In genomic region chr1:30715216-30715615, GRCh38 we compare ENCODE assay signal across 11 cellular contexts. TPM values are rescaled to one million over a fixed set of nuclear protein-coding genes. Genes with fewer than 3 reads are reported as not detected.
A peak's percentile ranks its signal among the peaks of the same experiment; 100 is the strongest.
DNase-seq lines count a peak whose midpoint lies in the region; TF ChIP-seq lines count a peak whose summit lies in the region.
"Had no signal": no experiment of that assay in that cellular context is flagged by ENCODE, and none has a peak within 500 bp of the region (broad histone marks: within the 10 kb centered on the region; RNA-seq: fewer than 3 reads in every experiment).

No MANE protein-coding gene starts in this region.

- no peak for TF ChIP-seq EP300 in esophagus muscularis mucosa (IDR thresholded peaks at IDR 0.05)

- TF ChIP-seq CTCF in mammary epithelial cell (conservative IDR thresholded peaks at IDR 0.05 in 1 of 2, IDR thresholded peaks at IDR 0.05 in 1 of 2; ENCODE audit: extremely low read depth in 1 of 2, insufficient read depth in 1 of 2, low read depth in 1 of 2, low read length in 2 of 2) (peak; percentile 54 to 66), osteocyte (IDR thresholded peaks at IDR 0.05) (peak; percentile 43), esophagus muscularis mucosa (IDR thresholded peaks at IDR 0.05) (peak in 1 of 3 experiments; percentile 21)

- no peaks in the 10 kb centered on the region for H3K79me2 ChIP-seq in mammary epithelial cell (ENCODE audit: insufficient read depth, low read length)

- peaks cover 10% of the 10 kb centered on the region for H3K4me1 Mint-ChIP-seq in osteocyte (ENCODE audit: unreplicated experiment)

- H3K9me3 ChIP-seq in mammary epithelial cell (replicated peaks; ENCODE audit: insufficient read depth, low read length) = peaks cover 8% of the 10 kb centered on the region
- peaks cover 0 to 4% (median 0%) of the 10 kb centered on the region in 4 donors for H3K9me3 ChIP-seq in esophagus muscularis mucosa
- H3K9me3 ChIP-seq: tibial artery had no signal

- peaks cover 20% of the 10 kb centered on the region for H3K4me1 ChIP-seq in mammary epithelial cell (ENCODE audit: insufficient read depth, low read length)
- H3K4me1 ChIP-seq in esophagus muscularis mucosa = peaks cover 10 to 22% (median 17%) of the 10 kb centered on the region in 4 donors

- H2AFZ ChIP-seq in mammary epithelial cell (ENCODE audit: low read depth, low read length) = no peak overlapping the region

- H3K4me3 ChIP-seq in mammary epithelial cell (replicated peaks in 1 of 3; ENCODE audit: insufficient read depth in 1 of 3, low read depth in 2 of 3, low read length in 3 of 3) = no peak overlapping the region
- no peak overlapping the region for H3K4me3 ChIP-seq in esophagus muscularis mucosa
- H3K4me3 ChIP-seq: BLaER1, tibial artery had no signal

- intact Hi-C loops in mammary epithelial cell (cut with micrococcal nuclease) = no loop called here
- intact Hi-C loops in esophagus muscularis mucosa (cut with DNase I) = no loop called here

- peak; percentile 48 to 57 for DNase-seq in activated CD4-positive, alpha-beta T cell treated with anti-CD3 and anti-CD28 coated beads, Interleukin-2, amount 50 U/mL, for 48 hours
- no peak for DNase-seq in activated CD4-positive, alpha-beta T cell treated with anti-CD3 and anti-CD28 coated beads for 1 hour
- DNase-seq in HT-29 (ENCODE audit: low spot score) = peak; percentile 42
- DNase-seq in mammary epithelial cell = no peak
- no peak for DNase-seq in osteocyte (ENCODE audit: extremely low spot score, unreplicated experiment)
- no peak for DNase-seq in esophagus muscularis mucosa (ENCODE audit: extremely low spot score)
- no peak for DNase-seq in KG1 (lab: John Stamatoyannopoulos, UW)
- DNase-seq in effector CD4-positive, alpha-beta T cell = no peak
- DNase-seq: NCI-H1436, tibial artery had no signal

- H3K27me3 ChIP-seq in mammary epithelial cell (ENCODE audit: insufficient read depth, low read length) (no peaks in the 10 kb centered on the region), esophagus muscularis mucosa (no peaks in the 10 kb centered on the region)
- H3K27me3 ChIP-seq: BLaER1, tibial artery had no signal

- no TSS peak for BruUV-seq in mammary epithelial cell (replicated peaks; lab: Mats Ljungman, UMichigan)

- H3K27me3 Mint-ChIP-seq in osteocyte (ENCODE audit: unreplicated experiment) = peaks cover 10% of the 10 kb centered on the region

- no peaks in the 10 kb centered on the region for H4K20me1 ChIP-seq in mammary epithelial cell (ENCODE audit: insufficient read depth, low read length)

- in situ Hi-C loops in mammary epithelial cell (cut with MboI; ENCODE audit: low sequenced_read_pairs in 2 of 2) = loop anchor here (5.0 to 25.0 kb wide), 7 partner anchors 62 to 1480 kb away; partner anchors contain the start of genes MECR (in 2 of the 2) and PTPRU (in 2 of the 2)

- H3K9ac ChIP-seq in mammary epithelial cell (ENCODE audit: insufficient read depth, low read length) = no peak overlapping the region
- H3K9ac ChIP-seq: BLaER1 had no signal

- dilution Hi-C loops in mammary epithelial cell (cut with HindIII; ENCODE audit: low sequenced_read_pairs) = loop anchor here (5.0 kb wide), 1 partner anchor 58 kb away; no protein-coding TSS in a partner anchor

- H3K27ac Mint-ChIP-seq in osteocyte (ENCODE audit: unreplicated experiment) = no peak overlapping the region

- H3K27ac ChIP-seq in mammary epithelial cell (ENCODE audit: insufficient read depth, low read depth, low read length) = no peak overlapping the region
- H3K27ac ChIP-seq in esophagus muscularis mucosa (replicated peaks in 1 of 4) = no peak overlapping the region
- H3K27ac ChIP-seq: BLaER1, tibial artery had no signal

- WGBS in mammary epithelial cell (ENCODE audit: low coverage, missing lambda C conversion rate) = 21% methylated on average over 2 of the region's 2 CpGs
- WGBS in esophagus muscularis mucosa = 87% methylated on average over 2 of the region's 2 CpGs

- TF ChIP-seq POLR2A in esophagus muscularis mucosa (IDR thresholded peaks at IDR 0.05; ENCODE audit: low read depth) = no peak

- no peaks in the 10 kb centered on the region for H3K36me3 ChIP-seq in mammary epithelial cell (ENCODE audit: insufficient read depth, low read length)
- H3K36me3 ChIP-seq in esophagus muscularis mucosa = no peaks in the 10 kb centered on the region
- H3K36me3 ChIP-seq: BLaER1, tibial artery had no signal

- H3K4me2 ChIP-seq in mammary epithelial cell (ENCODE audit: insufficient read depth, low read depth, low read length) = no peak overlapping the region
- H3K4me2 ChIP-seq: BLaER1 had no signal

- H3K4me3 Mint-ChIP-seq in osteocyte (ENCODE audit: unreplicated experiment) = no peak overlapping the region

- H3K9me3 Mint-ChIP-seq in osteocyte (ENCODE audit: unreplicated experiment) = peaks cover 5% of the 10 kb centered on the region

- no peaks in the 10 kb centered on the region for H3K36me3 Mint-ChIP-seq in osteocyte (ENCODE audit: unreplicated experiment)

- CTCF ChIA-PET in mammary epithelial cell (lab: Charles Lee; ENCODE audit: low non-redundant PET) = interaction anchor here (0.6 kb wide), 2 partner anchors 437 to 925 kb away, joined by 3 read pairs; no protein-coding TSS in a partner anchor

RNA-seq across cellular contexts. Expression of gene MATN1, which starts 8.2 kb away (rescaled TPM):
- not detected in 2 replicates for total RNA-seq in HT-29 (2014; rRNA removed; shearing (Covaris generic))
- total RNA-seq in mammary epithelial cell (not detected), osteocyte (0.39 and 0.99 TPM in 2 replicates), esophagus muscularis mucosa (not detected)
- polyA plus RNA-seq in mammary epithelial cell = 0.05 TPM
- polyA minus RNA-seq in mammary epithelial cell = not detected

RNA-seq across cellular contexts. Expression of gene LAPTM5, which starts 42.4 kb away (rescaled TPM):
- total RNA-seq in HT-29 (2014; rRNA removed; shearing (Covaris generic)) = 0.08 TPM in 1 of 2 replicates, not detected in the other
- 1 to 10 TPM in 1 of 2 donors, not detected in 1; 1.7 TPM for total RNA-seq in mammary epithelial cell
- 1.8 TPM for polyA plus RNA-seq in mammary epithelial cell
- polyA minus RNA-seq in mammary epithelial cell = 0.62 TPM
- total RNA-seq in osteocyte = not detected in 2 replicates
- total RNA-seq in esophagus muscularis mucosa = 10 to 100 TPM; 32.4 to 83.7 (median 36.3) TPM

Comparison
In these comparisons a context has a peak if more than half of its experiments do, and no peak if none do; other contexts are left out.
1. DNase-seq: peak in activated CD4-positive, alpha-beta T cell treated with anti-CD3 and anti-CD28 coated beads, Interleukin-2, amount 50 U/mL, for 48 hours (2 of 2) and HT-29 (single experiment); none in activated CD4-positive, alpha-beta T cell treated with anti-CD3 and anti-CD28 coated beads for 1 hour (single experiment), mammary epithelial cell (single experiment), osteocyte (single experiment), esophagus muscularis mucosa (single experiment), KG1 (single experiment) and effector CD4-positive, alpha-beta T cell (single experiment).
2. RNA of gene LAPTM5, which starts 42.4 kb away (total RNA-seq): 32.4 to 83.7 TPM in esophagus muscularis mucosa; 1.7 TPM in mammary epithelial cell, 0.08 TPM in HT-29 and not detected in osteocyte; every median in the first group is over 10 times any median in the second.